ENCODE assay signal across 1 cellular context in genomic region chr2:109615637-109616144, GRCh38.
TF ChIP-seq lines count a peak whose summit lies in the region.

No MANE protein-coding gene starts in this region.

TF ChIP-seq in HepG2, 621 proteins besides CTCF, POLR2A, EP300 and RAD21 (continues in another document):
- 0 out of 2 replicates have a peak, but pooled peaks have one; percentile 13 for TF ChIP-seq FOSL2 (CRISPR knock-in tag; IDR thresholded peaks at IDR 0.05)
- no peak for TF ChIP-seq CENPX (CRISPR knock-in tag; IDR thresholded peaks at IDR 0.05)
- peak; percentile 42; the same call in 1 of the 2 replicates for TF ChIP-seq ZNF878 (CRISPR knock-in tag; IDR thresholded peaks at IDR 0.05)
- TF ChIP-seq GLI4 (CRISPR knock-in tag; IDR thresholded peaks at IDR 0.05; ENCODE audit: borderline replicate concordance) = no peak
- 0 out of 2 replicates have a peak, but pooled peaks have one; percentile 49 for TF ChIP-seq NR2C2 (CRISPR knock-in tag; IDR thresholded peaks at IDR 0.05; ENCODE audit: borderline replicate concordance)
- peak; percentile 82 for TF ChIP-seq HNF4G (IDR thresholded peaks at IDR 0.05; ENCODE audit: borderline replicate concordance, low read depth, low read length)
- TF ChIP-seq HNF4G (CRISPR knock-in tag; IDR thresholded peaks at IDR 0.05; ENCODE audit: borderline replicate concordance, low read depth) = 0 out of 2 replicates have a peak, but pooled peaks have one; percentile 11
- 0 out of 2 replicates have a peak, but pooled peaks have one; percentile 12 for TF ChIP-seq ZNF30 (CRISPR knock-in tag; IDR thresholded peaks at IDR 0.05)
- TF ChIP-seq ZNF761 (CRISPR knock-in tag; conservative IDR thresholded peaks at IDR 0.05) = peak; percentile 79; the same call in 1 of the 2 replicates
- TF ChIP-seq ZNF441 (CRISPR knock-in tag; IDR thresholded peaks at IDR 0.05; ENCODE audit: borderline replicate concordance) = peak; percentile 53; the same call in 1 of the 2 replicates
- TF ChIP-seq, protein P1, sequence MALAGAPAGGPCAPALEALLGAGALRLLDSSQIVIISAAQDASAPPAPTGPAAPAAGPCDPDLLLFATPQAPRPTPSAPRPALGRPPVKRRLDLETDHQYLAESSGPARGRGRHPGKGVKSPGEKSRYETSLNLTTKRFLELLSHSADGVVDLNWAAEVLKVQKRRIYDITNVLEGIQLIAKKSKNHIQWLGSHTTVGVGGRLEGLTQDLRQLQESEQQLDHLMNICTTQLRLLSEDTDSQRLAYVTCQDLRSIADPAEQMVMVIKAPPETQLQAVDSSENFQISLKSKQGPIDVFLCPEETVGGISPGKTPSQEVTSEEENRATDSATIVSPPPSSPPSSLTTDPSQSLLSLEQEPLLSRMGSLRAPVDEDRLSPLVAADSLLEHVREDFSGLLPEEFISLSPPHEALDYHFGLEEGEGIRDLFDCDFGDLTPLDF (CRISPR knock-in tag; IDR thresholded peaks at IDR 0.05) = no peak
- no peak for TF ChIP-seq FOXM1 (CRISPR knock-in tag; IDR thresholded peaks at IDR 0.05)
- TF ChIP-seq TBX2 (CRISPR knock-in tag; IDR thresholded peaks at IDR 0.05; ENCODE audit: borderline replicate concordance) = 0 out of 2 replicates have a peak, but pooled peaks have one; percentile 18
- 0 out of 2 replicates have a peak, but pooled peaks have one; percentile 17 for TF ChIP-seq RNF2 (conservative IDR thresholded peaks at IDR 0.05; ENCODE audit: low read depth)
- TF ChIP-seq ZC3H13 (CRISPR knock-in tag; IDR thresholded peaks at IDR 0.05) = peak; percentile 93
- peak; percentile 82 for TF ChIP-seq HNF4A (CRISPR knock-in tag; IDR thresholded peaks at IDR 0.05)
- peak; percentile 52; the same call in 1 of the 2 replicates for TF ChIP-seq ZNF747 (CRISPR knock-in tag; IDR thresholded peaks at IDR 0.05; ENCODE audit: borderline replicate concordance)
- 0 out of 2 replicates have a peak, but pooled peaks have one; percentile 73 for TF ChIP-seq MBD4 (IDR thresholded peaks at IDR 0.05; ENCODE audit: borderline replicate concordance, low read length)
- TF ChIP-seq NAIF1 (CRISPR knock-in tag; IDR thresholded peaks at IDR 0.05; ENCODE audit: borderline replicate concordance) = 0 out of 2 replicates have a peak, but pooled peaks have one; percentile 74
- TF ChIP-seq RXRA (CRISPR knock-in tag; IDR thresholded peaks at IDR 0.05) = 0 out of 2 replicates have a peak, but pooled peaks have one; percentile 10
- TF ChIP-seq ZNF33A (CRISPR knock-in tag; IDR thresholded peaks at IDR 0.05; ENCODE audit: borderline replicate concordance) = no peak
- 0 out of 2 replicates have a peak, but pooled peaks have one; percentile 13 for TF ChIP-seq ZNF329 (CRISPR knock-in tag; IDR thresholded peaks at IDR 0.05; ENCODE audit: low read depth)
- peak; percentile 54; the same call in 1 of the 2 replicates for TF ChIP-seq PHF21A (CRISPR knock-in tag; IDR thresholded peaks at IDR 0.05)
- no peak for TF ChIP-seq NONO (IDR thresholded peaks at IDR 0.05)
- TF ChIP-seq NONO (CRISPR knock-in tag; conservative IDR thresholded peaks at IDR 0.05) = peak; percentile 49; the same call in 1 of the 2 replicates
- TF ChIP-seq THAP11 (CRISPR knock-in tag; IDR thresholded peaks at IDR 0.05) = 0 out of 2 replicates have a peak, but pooled peaks have one; percentile 5
- peak; percentile 34; the same call in 1 of the 2 replicates for TF ChIP-seq ARNTL (CRISPR knock-in tag; IDR thresholded peaks at IDR 0.05)
- no peak for TF ChIP-seq ZNF558 (CRISPR knock-in tag; IDR thresholded peaks at IDR 0.05; ENCODE audit: borderline replicate concordance)
- peak; percentile 30; the same call in 1 of the 2 replicates for TF ChIP-seq MAZ (IDR thresholded peaks at IDR 0.05; ENCODE audit: borderline replicate concordance, low read depth, low read length)
- TF ChIP-seq MAZ (CRISPR knock-in tag; IDR thresholded peaks at IDR 0.05; ENCODE audit: low read depth) = peak; percentile 62; the same call in 1 of the 2 replicates
- TF ChIP-seq, protein P2, sequence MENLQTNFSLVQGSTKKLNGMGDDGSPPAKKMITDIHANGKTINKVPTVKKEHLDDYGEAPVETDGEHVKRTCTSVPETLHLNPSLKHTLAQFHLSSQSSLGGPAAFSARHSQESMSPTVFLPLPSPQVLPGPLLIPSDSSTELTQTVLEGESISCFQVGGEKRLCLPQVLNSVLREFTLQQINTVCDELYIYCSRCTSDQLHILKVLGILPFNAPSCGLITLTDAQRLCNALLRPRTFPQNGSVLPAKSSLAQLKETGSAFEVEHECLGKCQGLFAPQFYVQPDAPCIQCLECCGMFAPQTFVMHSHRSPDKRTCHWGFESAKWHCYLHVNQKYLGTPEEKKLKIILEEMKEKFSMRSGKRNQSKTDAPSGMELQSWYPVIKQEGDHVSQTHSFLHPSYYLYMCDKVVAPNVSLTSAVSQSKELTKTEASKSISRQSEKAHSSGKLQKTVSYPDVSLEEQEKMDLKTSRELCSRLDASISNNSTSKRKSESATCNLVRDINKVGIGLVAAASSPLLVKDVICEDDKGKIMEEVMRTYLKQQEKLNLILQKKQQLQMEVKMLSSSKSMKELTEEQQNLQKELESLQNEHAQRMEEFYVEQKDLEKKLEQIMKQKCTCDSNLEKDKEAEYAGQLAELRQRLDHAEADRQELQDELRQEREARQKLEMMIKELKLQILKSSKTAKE (CRISPR knock-in tag; IDR thresholded peaks at IDR 0.05; ENCODE audit: borderline replicate concordance) = 0 out of 2 replicates have a peak, but pooled peaks have one; percentile 2
- TF ChIP-seq ZNF616 (CRISPR knock-in tag; IDR thresholded peaks at IDR 0.05; ENCODE audit: low read depth) = peak; percentile 1; the same call in 1 of the 2 replicates
- 0 out of 2 replicates have a peak, but pooled peaks have one; percentile 21 for TF ChIP-seq ZNF737 (CRISPR knock-in tag; IDR thresholded peaks at IDR 0.05; ENCODE audit: borderline replicate concordance)
- no peak; the same call in 1 of the 2 replicates for TF ChIP-seq ZNF788 (CRISPR knock-in tag; IDR thresholded peaks at IDR 0.05; ENCODE audit: borderline replicate concordance)
- TF ChIP-seq RARA (CRISPR knock-in tag; IDR thresholded peaks at IDR 0.05) = peak; percentile 29; the same call in 1 of the 2 replicates
- no peak for TF ChIP-seq POLR2G (IDR thresholded peaks at IDR 0.05; ENCODE audit: low read depth, low read length)
- TF ChIP-seq TAF15 (IDR thresholded peaks at IDR 0.05; ENCODE audit: low read depth, low read length, poor library complexity, severe bottlenecking) = no peak
- peak; percentile 60 for TF ChIP-seq ZNF501 (CRISPR knock-in tag; IDR thresholded peaks at IDR 0.05)
- 0 out of 2 replicates have a peak, but pooled peaks have one; percentile 8 for TF ChIP-seq ZNF331 (CRISPR knock-in tag; IDR thresholded peaks at IDR 0.05)
- 0 out of 2 replicates have a peak, but pooled peaks have one; percentile 22 for TF ChIP-seq MEF2D (CRISPR knock-in tag; IDR thresholded peaks at IDR 0.05)
- TF ChIP-seq ZFX (CRISPR knock-in tag; IDR thresholded peaks at IDR 0.05; ENCODE audit: low read depth) = peak; percentile 22; the same call in 1 of the 2 replicates
- peak; percentile 85; the same call in 1 of the 2 replicates for TF ChIP-seq ZNF383 (CRISPR knock-in tag; IDR thresholded peaks at IDR 0.05; ENCODE audit: borderline replicate concordance)
- no peak for TF ChIP-seq RBAK (CRISPR knock-in tag; IDR thresholded peaks at IDR 0.05)
- no peak for TF ChIP-seq SIX1 (CRISPR knock-in tag; IDR thresholded peaks at IDR 0.05; ENCODE audit: borderline replicate concordance)
- TF ChIP-seq, protein P3, sequence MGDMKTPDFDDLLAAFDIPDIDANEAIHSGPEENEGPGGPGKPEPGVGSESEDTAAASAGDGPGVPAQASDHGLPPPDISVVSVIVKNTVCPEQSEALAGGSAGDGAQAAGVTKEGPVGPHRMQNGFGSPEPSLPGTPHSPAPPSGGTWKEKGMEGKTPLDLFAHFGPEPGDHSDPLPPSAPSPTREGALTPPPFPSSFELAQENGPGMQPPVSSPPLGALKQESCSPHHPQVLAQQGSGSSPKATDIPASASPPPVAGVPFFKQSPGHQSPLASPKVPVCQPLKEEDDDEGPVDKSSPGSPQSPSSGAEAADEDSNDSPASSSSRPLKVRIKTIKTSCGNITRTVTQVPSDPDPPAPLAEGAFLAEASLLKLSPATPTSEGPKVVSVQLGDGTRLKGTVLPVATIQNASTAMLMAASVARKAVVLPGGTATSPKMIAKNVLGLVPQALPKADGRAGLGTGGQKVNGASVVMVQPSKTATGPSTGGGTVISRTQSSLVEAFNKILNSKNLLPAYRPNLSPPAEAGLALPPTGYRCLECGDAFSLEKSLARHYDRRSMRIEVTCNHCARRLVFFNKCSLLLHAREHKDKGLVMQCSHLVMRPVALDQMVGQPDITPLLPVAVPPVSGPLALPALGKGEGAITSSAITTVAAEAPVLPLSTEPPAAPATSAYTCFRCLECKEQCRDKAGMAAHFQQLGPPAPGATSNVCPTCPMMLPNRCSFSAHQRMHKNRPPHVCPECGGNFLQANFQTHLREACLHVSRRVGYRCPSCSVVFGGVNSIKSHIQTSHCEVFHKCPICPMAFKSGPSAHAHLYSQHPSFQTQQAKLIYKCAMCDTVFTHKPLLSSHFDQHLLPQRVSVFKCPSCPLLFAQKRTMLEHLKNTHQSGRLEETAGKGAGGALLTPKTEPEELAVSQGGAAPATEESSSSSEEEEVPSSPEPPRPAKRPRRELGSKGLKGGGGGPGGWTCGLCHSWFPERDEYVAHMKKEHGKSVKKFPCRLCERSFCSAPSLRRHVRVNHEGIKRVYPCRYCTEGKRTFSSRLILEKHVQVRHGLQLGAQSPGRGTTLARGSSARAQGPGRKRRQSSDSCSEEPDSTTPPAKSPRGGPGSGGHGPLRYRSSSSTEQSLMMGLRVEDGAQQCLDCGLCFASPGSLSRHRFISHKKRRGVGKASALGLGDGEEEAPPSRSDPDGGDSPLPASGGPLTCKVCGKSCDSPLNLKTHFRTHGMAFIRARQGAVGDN (CRISPR knock-in tag; IDR thresholded peaks at IDR 0.05) = peak; percentile 79
- TF ChIP-seq NCOR1 (IDR thresholded peaks at IDR 0.05; ENCODE audit: borderline replicate concordance, low read length) = peak; percentile 96
- TF ChIP-seq, protein P4, sequence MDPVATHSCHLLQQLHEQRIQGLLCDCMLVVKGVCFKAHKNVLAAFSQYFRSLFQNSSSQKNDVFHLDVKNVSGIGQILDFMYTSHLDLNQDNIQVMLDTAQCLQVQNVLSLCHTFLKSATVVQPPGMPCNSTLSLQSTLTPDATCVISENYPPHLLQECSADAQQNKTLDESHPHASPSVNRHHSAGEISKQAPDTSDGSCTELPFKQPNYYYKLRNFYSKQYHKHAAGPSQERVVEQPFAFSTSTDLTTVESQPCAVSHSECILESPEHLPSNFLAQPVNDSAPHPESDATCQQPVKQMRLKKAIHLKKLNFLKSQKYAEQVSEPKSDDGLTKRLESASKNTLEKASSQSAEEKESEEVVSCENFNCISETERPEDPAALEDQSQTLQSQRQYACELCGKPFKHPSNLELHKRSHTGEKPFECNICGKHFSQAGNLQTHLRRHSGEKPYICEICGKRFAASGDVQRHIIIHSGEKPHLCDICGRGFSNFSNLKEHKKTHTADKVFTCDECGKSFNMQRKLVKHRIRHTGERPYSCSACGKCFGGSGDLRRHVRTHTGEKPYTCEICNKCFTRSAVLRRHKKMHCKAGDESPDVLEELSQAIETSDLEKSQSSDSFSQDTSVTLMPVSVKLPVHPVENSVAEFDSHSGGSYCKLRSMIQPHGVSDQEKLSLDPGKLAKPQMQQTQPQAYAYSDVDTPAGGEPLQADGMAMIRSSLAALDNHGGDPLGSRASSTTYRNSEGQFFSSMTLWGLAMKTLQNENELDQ (CRISPR knock-in tag; IDR thresholded peaks at IDR 0.05; ENCODE audit: borderline replicate concordance) = no peak
- TF ChIP-seq, protein P5, sequence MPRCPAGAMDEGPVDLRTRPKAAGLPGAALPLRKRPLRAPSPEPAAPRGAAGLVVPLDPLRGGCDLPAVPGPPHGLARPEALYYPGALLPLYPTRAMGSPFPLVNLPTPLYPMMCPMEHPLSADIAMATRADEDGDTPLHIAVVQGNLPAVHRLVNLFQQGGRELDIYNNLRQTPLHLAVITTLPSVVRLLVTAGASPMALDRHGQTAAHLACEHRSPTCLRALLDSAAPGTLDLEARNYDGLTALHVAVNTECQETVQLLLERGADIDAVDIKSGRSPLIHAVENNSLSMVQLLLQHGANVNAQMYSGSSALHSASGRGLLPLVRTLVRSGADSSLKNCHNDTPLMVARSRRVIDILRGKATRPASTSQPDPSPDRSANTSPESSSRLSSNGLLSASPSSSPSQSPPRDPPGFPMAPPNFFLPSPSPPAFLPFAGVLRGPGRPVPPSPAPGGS (CRISPR knock-in tag; IDR thresholded peaks at IDR 0.05) = peak; percentile 10; the same call in 1 of the 2 replicates
- TF ChIP-seq ARID5B (CRISPR knock-in tag; IDR thresholded peaks at IDR 0.05) = no peak
- TF ChIP-seq, protein P6, sequence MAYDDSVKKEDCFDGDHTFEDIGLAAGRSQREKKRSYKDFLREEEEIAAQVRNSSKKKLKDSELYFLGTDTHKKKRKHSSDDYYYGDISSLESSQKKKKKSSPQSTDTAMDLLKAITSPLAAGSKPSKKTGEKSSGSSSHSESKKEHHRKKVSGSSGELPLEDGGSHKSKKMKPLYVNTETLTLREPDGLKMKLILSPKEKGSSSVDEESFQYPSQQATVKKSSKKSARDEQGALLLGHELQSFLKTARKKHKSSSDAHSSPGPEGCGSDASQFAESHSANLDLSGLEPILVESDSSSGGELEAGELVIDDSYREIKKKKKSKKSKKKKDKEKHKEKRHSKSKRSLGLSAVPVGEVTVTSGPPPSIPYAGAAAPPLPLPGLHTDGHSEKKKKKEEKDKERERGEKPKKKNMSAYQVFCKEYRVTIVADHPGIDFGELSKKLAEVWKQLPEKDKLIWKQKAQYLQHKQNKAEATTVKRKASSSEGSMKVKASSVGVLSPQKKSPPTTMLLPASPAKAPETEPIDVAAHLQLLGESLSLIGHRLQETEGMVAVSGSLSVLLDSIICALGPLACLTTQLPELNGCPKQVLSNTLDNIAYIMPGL (CRISPR knock-in tag; IDR thresholded peaks at IDR 0.05; ENCODE audit: borderline replicate concordance in 1 of 2, low read depth in 1 of 2) = peak; percentile 32 to 36; a peak in 2 of 4 replicates
